31 cellular contexts compared by ENCODE assay signal in genomic region chr14:75607044-75607443, GRCh38. TPM values are rescaled to one million over a fixed set of nuclear protein-coding genes. Genes with fewer than 3 reads are reported as not detected.
"Had no signal": no experiment of that assay in that cellular context is flagged by ENCODE, and none has a peak within 500 bp of the region (broad histone marks: within the 10 kb centered on the region; RNA-seq: fewer than 3 reads in every experiment).

No MANE protein-coding gene starts in this region.

- H3K4me3 Mint-ChIP-seq: naive thymus-derived CD4-positive, alpha-beta T cell; natural killer cell; nephron; neural progenitor cell; stimulated activated effector memory CD8-positive, alpha-beta T cell treated with anti-CD3 and anti-CD28 coated beads, Interleukin-12 subunit alpha, Interleukin-12 subunit beta, amount 100 ng/mL, for 72 hours; stimulated activated naive B cell treated with anti-CD40 and anti-IgM and Interleukin-4, amounts not matched to agents 10 μg/mL and 1 μg/mL and 100 μg/mL, for 72 hours; stimulated activated naive CD8-positive, alpha-beta T cell treated with anti-CD3 and anti-CD28 coated beads, Interleukin-15, Interleukin-2, amounts not matched to agents 100 ng/mL and 50 ng/mL, for 24 hours; type B pancreatic cell had no signal

- H3K4me2 ChIP-seq: neural progenitor cell, smooth muscle cell had no signal

- H3K79me2 ChIP-seq: parathyroid adenoma had no signal

- H3K4me3 ChIP-seq: neural progenitor cell, ovary, psoas muscle, skin epidermis, smooth muscle cell, spleen, stomach, thoracic aorta, tibial artery, transverse colon, uterus had no signal

- H3K36me3 ChIP-seq: neural progenitor cell, ovary, spleen, stomach, thoracic aorta, tibial artery, transverse colon, upper lobe of right lung, uterus had no signal

- H3K27ac ChIP-seq: neural progenitor cell, ovary, parathyroid adenoma, psoas muscle, spleen, stomach, thoracic aorta, tibial artery, transverse colon, upper lobe of right lung, uterus had no signal

- H3K9me3 ChIP-seq: ovary, thoracic aorta, tibial artery, transverse colon, upper lobe of right lung, uterus had no signal

- H3K36me3 Mint-ChIP-seq: natural killer cell; stimulated activated effector memory CD8-positive, alpha-beta T cell treated with anti-CD3 and anti-CD28 coated beads, Interleukin-12 subunit alpha, Interleukin-12 subunit beta, amount 100 ng/mL, for 72 hours; type B pancreatic cell had no signal

- DNase-seq: naive thymus-derived CD4-positive, alpha-beta T cell; natural killer cell; occipital lobe; ovary; posterior cingulate gyrus; psoas muscle; right cardiac atrium; spleen; stimulated activated CD4-positive, alpha-beta T cell treated with anti-CD3 and anti-CD28 coated beads, Interleukin-12 subunit alpha, Interleukin-12 subunit beta, amount 100 ng/mL, for 4 hours; stimulated activated CD4-positive, alpha-beta T cell treated with anti-CD3 and anti-CD28 coated beads, Interleukin-1b, Interleukin-23, amount 100 ng/mL, for 48 hours; stimulated activated CD4-positive, alpha-beta T cell treated with anti-CD3 and anti-CD28 coated beads, Interleukin-2, amount 100 ng/mL, for 48 hours; stimulated activated CD4-positive, alpha-beta T cell treated with anti-CD3 and anti-CD28 coated beads, Interleukin-4, amount 100 ng/mL, for 24 hours; stimulated activated naive B cell treated with anti-CD40 and anti-IgM and Interleukin-4, amounts not matched to agents 10 μg/mL and 1 μg/mL and 100 μg/mL, for 72 hours; stimulated activated naive CD4-positive, alpha-beta T cell treated with Interleukin-2 at 50 U/mL for 16 hours; stomach; tibial artery; transverse colon; upper lobe of right lung; uterus had no signal

- H3K9me3 Mint-ChIP-seq: natural killer cell; nephron; stimulated activated effector memory CD8-positive, alpha-beta T cell treated with anti-CD3 and anti-CD28 coated beads, Interleukin-12 subunit alpha, Interleukin-12 subunit beta, amount 100 ng/mL, for 72 hours; type B pancreatic cell had no signal

- ATAC-seq: naive thymus-derived CD4-positive, alpha-beta T cell; natural killer cell; psoas muscle; right cardiac atrium; sciatic nerve; stimulated activated effector memory CD8-positive, alpha-beta T cell treated with anti-CD3 and anti-CD28 coated beads, Interleukin-12 subunit alpha, Interleukin-12 subunit beta, amount 100 ng/mL, for 72 hours; stimulated activated naive B cell treated with anti-CD40 and anti-IgM and Interleukin-4, amounts not matched to agents 10 μg/mL and 1 μg/mL and 100 μg/mL, for 72 hours; upper lobe of right lung had no signal

- H3K27me3 Mint-ChIP-seq: naive thymus-derived CD4-positive, alpha-beta T cell had no signal

- H3K4me1 Mint-ChIP-seq: natural killer cell had no signal

- H3K27me3 ChIP-seq: neural progenitor cell, ovary, spleen, tibial artery, transverse colon, upper lobe of right lung, uterus had no signal

- H3K27ac Mint-ChIP-seq: naive thymus-derived CD4-positive, alpha-beta T cell; natural killer cell; neural progenitor cell; progenitor cell of endocrine pancreas; stimulated activated effector memory CD8-positive, alpha-beta T cell treated with anti-CD3 and anti-CD28 coated beads, Interleukin-12 subunit alpha, Interleukin-12 subunit beta, amount 100 ng/mL, for 72 hours; stimulated activated naive B cell treated with anti-CD40 and anti-IgM and Interleukin-4, amounts not matched to agents 10 μg/mL and 1 μg/mL and 100 μg/mL, for 72 hours; stimulated activated naive CD8-positive, alpha-beta T cell treated with anti-CD3 and anti-CD28 coated beads, Interleukin-15, Interleukin-2, amounts not matched to agents 100 ng/mL and 50 ng/mL, for 24 hours; type B pancreatic cell had no signal

- H3K4me1 ChIP-seq: uterus had no signal

- H3K9ac ChIP-seq: neural progenitor cell, parathyroid adenoma had no signal

- H2AFZ ChIP-seq: neural progenitor cell, parathyroid adenoma had no signal

RNA-seq across cellular contexts. Expression of gene FLVCR2, which starts 28.6 kb away (rescaled TPM):
- polyA plus RNA-seq: neural cell had no signal
